ENCODE assay signal across 8 cellular contexts in the genomic region with DNA sequence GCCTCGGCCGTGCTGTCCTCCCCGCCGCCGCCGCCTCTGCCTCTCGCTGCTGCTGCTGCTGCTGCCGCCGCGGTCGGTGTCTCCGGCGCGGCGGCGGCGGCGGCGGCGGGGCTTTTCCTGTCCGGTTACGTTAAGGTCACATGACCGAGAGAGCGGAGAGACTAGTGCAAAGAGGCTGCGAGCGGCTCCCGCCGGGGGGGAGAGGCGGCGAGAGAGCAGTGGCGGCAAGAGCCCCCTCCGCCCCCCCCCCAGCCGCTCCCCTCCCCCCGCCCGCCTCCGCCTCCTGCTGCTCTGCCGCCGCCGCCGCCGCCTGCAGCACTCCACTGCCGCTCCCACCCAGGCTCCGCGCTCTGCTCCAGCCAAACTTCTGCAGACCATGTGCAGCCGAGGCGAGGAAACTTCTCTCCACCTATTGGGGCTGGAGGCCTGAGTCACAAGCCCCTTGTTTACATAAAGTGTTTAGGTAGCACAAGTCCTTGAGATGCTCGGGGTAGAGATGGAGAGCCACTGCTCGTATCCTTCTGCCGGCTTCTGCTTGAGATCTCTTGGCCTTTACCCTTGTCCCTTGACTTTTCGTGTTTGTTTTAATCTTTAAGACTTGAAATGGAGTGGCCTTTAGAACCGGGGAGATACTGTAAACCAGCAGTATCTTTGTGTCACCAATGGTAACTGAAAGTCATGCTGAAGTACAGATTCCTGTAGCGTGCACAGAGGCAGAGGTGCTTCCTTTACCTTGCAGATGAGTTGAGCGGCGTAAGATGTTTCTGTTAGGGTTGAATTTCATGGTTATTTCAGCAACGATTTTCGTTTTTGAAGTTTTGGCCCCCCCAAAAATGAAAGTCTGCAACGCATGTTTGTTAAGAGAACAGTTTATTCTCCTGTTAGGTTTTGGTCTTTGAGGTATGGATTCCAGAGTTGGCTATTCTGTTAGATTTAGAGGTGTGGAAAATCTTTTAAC. TPM values are rescaled to one million over a fixed set of nuclear protein-coding genes. Genes with fewer than 3 reads are reported as not detected.
A peak's percentile ranks its signal among the peaks of the same experiment; 100 is the strongest.
DNase-seq lines count a peak whose midpoint lies in the region; ATAC-seq and TF ChIP-seq lines count a peak whose summit lies in the region.

A gene with protein sequence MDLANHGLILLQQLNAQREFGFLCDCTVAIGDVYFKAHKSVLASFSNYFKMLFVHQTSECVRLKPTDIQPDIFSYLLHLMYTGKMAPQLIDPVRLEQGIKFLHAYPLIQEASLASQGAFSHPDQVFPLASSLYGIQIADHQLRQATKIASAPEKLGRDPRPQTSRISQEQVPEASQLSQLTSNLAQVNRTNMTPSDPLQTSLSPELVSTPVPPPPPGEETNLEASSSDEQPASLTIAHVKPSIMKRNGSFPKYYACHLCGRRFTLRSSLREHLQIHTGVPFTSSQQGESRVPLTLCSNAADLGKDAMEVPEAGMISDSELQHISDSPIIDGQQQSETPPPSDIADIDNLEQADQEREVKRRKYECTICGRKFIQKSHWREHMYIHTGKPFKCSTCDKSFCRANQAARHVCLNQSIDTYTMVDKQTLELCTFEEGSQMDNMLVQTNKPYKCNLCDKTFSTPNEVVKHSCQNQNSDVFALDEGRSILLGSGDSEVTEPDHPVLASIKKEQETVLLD (minus strand): TSS at position 89 of the 958 bp plus-strand sequence. CDS start 17,922 bp downstream, outside the sequence.

- peaks cover 33% of the 10 kb centered on the region for H3K4me1 Mint-ChIP-seq in activated T-helper 17 cell treated with anti-CD3 and anti-CD28 coated beads, Interleukin-2, amount 50 U/mL, for 72 hours
- H3K4me1 Mint-ChIP-seq in natural killer cell = peaks cover 52 to 62% of the 10 kb centered on the region in 2 donors

- H3K27ac Mint-ChIP-seq in activated T-helper 17 cell treated with anti-CD3 and anti-CD28 coated beads, Interleukin-2, amount 50 U/mL, for 72 hours = peak within 1 kb of the TSS; percentile 99
- peak within 1 kb of the TSS; percentile 97 to 99 for H3K27ac Mint-ChIP-seq in natural killer cell

- peak within 1 kb of the TSS; percentile 99 for H3K27ac ChIP-seq in RWPE1

- peaks cover 10% of the 10 kb centered on the region for H3K36me3 ChIP-seq in BE2C

- TF ChIP-seq CTCF in BE2C (IDR thresholded peaks at IDR 0.05; ENCODE audit: low read depth, low read length) (no peak), RWPE1 (conservative IDR thresholded peaks at IDR 0.05; ENCODE audit: low read depth) (no peak), fibroblast of pulmonary artery (IDR thresholded peaks at IDR 0.05; ENCODE audit: low read length, missing control alignments) (no peak), natural killer cell (IDR thresholded peaks at IDR 0.05) (no peak)

- H3K4me3 Mint-ChIP-seq in activated T-helper 17 cell treated with anti-CD3 and anti-CD28 coated beads, Interleukin-2, amount 50 U/mL, for 72 hours = peak within 1 kb of the TSS; percentile 99
- peak within 1 kb of the TSS; percentile 96 for H3K4me3 Mint-ChIP-seq in natural killer cell

- no peaks in the 10 kb centered on the region for H3K27me3 Mint-ChIP-seq in activated T-helper 17 cell treated with anti-CD3 and anti-CD28 coated beads, Interleukin-2, amount 50 U/mL, for 72 hours
- H3K27me3 Mint-ChIP-seq in natural killer cell (ENCODE audit: low read depth in 2 of 2) = no peaks in the 10 kb centered on the region

- intact Hi-C loops in natural killer cell (cut with micrococcal nuclease) = no loop called here

- POLR2A ChIA-PET in RWPE1 (lab: Yijun Ruan, JAX; ENCODE audit: low non-redundant PET) = no interaction called here

- H3K4me3 ChIP-seq in BE2C (ENCODE audit: low read depth, low read length) (peak within 1 kb of the TSS; percentile 89), fibroblast of pulmonary artery (replicated peaks; ENCODE audit: low read depth, low read length) (peak within 1 kb of the TSS; percentile 75)

- H3K4me1 ChIP-seq in BE2C = peaks cover 4% of the 10 kb centered on the region

- H3K36me3 Mint-ChIP-seq in activated T-helper 17 cell treated with anti-CD3 and anti-CD28 coated beads, Interleukin-2, amount 50 U/mL, for 72 hours (ENCODE audit: low read depth) = peaks cover 51% of the 10 kb centered on the region
- H3K36me3 Mint-ChIP-seq in natural killer cell = no peaks in the 10 kb centered on the region

- H3K9me3 Mint-ChIP-seq in activated T-helper 17 cell treated with anti-CD3 and anti-CD28 coated beads, Interleukin-2, amount 50 U/mL, for 72 hours = no peaks in the 10 kb centered on the region
- no peaks in the 10 kb centered on the region for H3K9me3 Mint-ChIP-seq in natural killer cell

- peak; percentile 9 for ATAC-seq in GM19351 (IDR thresholded peaks at IDR 0.05; ENCODE audit: unreplicated experiment)
- ATAC-seq in activated T-helper 17 cell treated with anti-CD3 and anti-CD28 coated beads, Interleukin-2, amount 50 U/mL, for 72 hours (replicated peaks) = no peak
- ATAC-seq in natural killer cell = peak; percentile 0 to 12 (median 2)

- DNase-seq in BE2C (peak; percentile 83), HUDEP-2 (lab: John Stamatoyannopoulos, UW; ENCODE audit: unreplicated experiment in 76 of 76) (peak in 69 of 76 experiments; percentile 18 to 83 (median 54)), RWPE1 (ENCODE audit: low spot score) (peak; percentile 53), fibroblast of pulmonary artery (ENCODE audit: low read depth) (peak; percentile 74), natural killer cell (peak; percentile 60)
- DNase-seq in stimulated activated naive CD4-positive, alpha-beta T cell treated with Interleukin-2 at 50 U/mL for 16 hours (lab: John Stamatoyannopoulos, UW) = peak; percentile 65

- no peaks in the 10 kb centered on the region for H3K27me3 ChIP-seq in BE2C

- no peaks in the 10 kb centered on the region for H3K9me3 ChIP-seq in BE2C

- CTCF ChIA-PET in RWPE1 (lab: Yijun Ruan, JAX) = no interaction called here

RNA-seq across cellular contexts. Expression of the gene that starts here (rescaled TPM):
- polyA plus RNA-seq in BE2C (2012; ENCODE audit: insufficient read depth, insufficient read length, low read depth) = 15.9 TPM
- 10 to 100 TPM; 12.9 to 19.0 TPM for total RNA-seq in activated T-helper 17 cell treated with anti-CD3 and anti-CD28 coated beads, Interleukin-2, amount 50 U/mL, for 72 hours
- total RNA-seq in natural killer cell = 10 to 100 TPM; 27.4 to 36.9 (median 29.9) TPM
